ENCODE assay signal across 21 cellular contexts in genomic region chr2:22450831-22451230, GRCh38.
DNase-seq lines count a peak whose midpoint lies in the region; ATAC-seq and TF ChIP-seq lines count a peak whose summit lies in the region.
"Had no signal": no experiment of that assay in that cellular context is flagged by ENCODE, and none has a peak within 500 bp of the region (broad histone marks: within the 10 kb centered on the region; RNA-seq: fewer than 3 reads in every experiment).

No MANE protein-coding gene starts in this region.

- H3K27me3 ChIP-seq in neural progenitor cell, result no peaks in the 10 kb centered on the region
- H3K27me3 ChIP-seq: hepatocyte, transverse colon had no signal

- peak overlapping the region; percentile 25 for H3K27ac Mint-ChIP-seq in neural progenitor cell
- H3K27ac Mint-ChIP-seq: CD4-positive, CD25-positive, alpha-beta regulatory T cell; nephron; stimulated activated memory B cell treated with anti-CD40 and anti-IgM and Interleukin-4, amounts not matched to agents 10 μg/mL and 1 μg/mL and 100 μg/mL, for 72 hours; T-helper 17 cell had no signal

- no peaks in the 10 kb centered on the region for H3F3A ChIP-seq in neural progenitor cell (ENCODE audit: low read depth)

- no peaks in the 10 kb centered on the region for H3K4me1 ChIP-seq in neural progenitor cell
- H3K4me1 ChIP-seq: transverse colon had no signal

- H2AFZ ChIP-seq in neural progenitor cell (replicated peaks), result no peak overlapping the region
- H2AFZ ChIP-seq: hepatocyte had no signal

- no peak for TF ChIP-seq CTCF in neural progenitor cell (IDR thresholded peaks at IDR 0.05)

- no peak overlapping the region for H3K4me3 Mint-ChIP-seq in neural progenitor cell
- H3K4me3 Mint-ChIP-seq: CD4-positive, CD25-positive, alpha-beta regulatory T cell; nephron; stimulated activated memory B cell treated with anti-CD40 and anti-IgM and Interleukin-4, amounts not matched to agents 10 μg/mL and 1 μg/mL and 100 μg/mL, for 72 hours; T-helper 17 cell had no signal

- H3K4me1 Mint-ChIP-seq in neural progenitor cell, result peaks cover 2% of the 10 kb centered on the region
- H3K4me1 Mint-ChIP-seq: CD4-positive, CD25-positive, alpha-beta regulatory T cell; stimulated activated memory B cell treated with anti-CD40 and anti-IgM and Interleukin-4, amounts not matched to agents 10 μg/mL and 1 μg/mL and 100 μg/mL, for 72 hours; T-helper 17 cell had no signal

- H4K20me1 ChIP-seq in neural progenitor cell (ENCODE audit: low read depth), result no peaks in the 10 kb centered on the region

- no peaks in the 10 kb centered on the region for H3K36me3 ChIP-seq in neural progenitor cell
- H3K36me3 ChIP-seq: transverse colon, WERI-Rb-1 had no signal

- H3K4me2 ChIP-seq in neural progenitor cell, result no peak overlapping the region
- H3K4me2 ChIP-seq: hepatocyte had no signal

- H3K9ac ChIP-seq in neural progenitor cell, result no peak overlapping the region

- DNase-seq in Ammon's horn (ENCODE audit: low spot score) (peak; percentile 66), NCI-H1694 (lab: John Stamatoyannopoulos, UW) (peak; percentile 27), neural progenitor cell (ENCODE audit: low spot score) (no peak), NOMO-1 treated with DMSO at 0.1 percent for 48 hours (lab: John Stamatoyannopoulos, UW; ENCODE audit: unreplicated experiment) (no peak)
- DNase-seq in NK-92 treated with Interleukin-12 subunit alpha and Interleukin-12 subunit beta, amount 100 ng/mL, for 24 hours (lab: John Stamatoyannopoulos, UW), result no peak
- DNase-seq: activated CD4-positive, alpha-beta T cell treated with anti-CD3 and anti-CD28 coated beads, Interleukin-2, amount 50 U/mL, for 48 hours; activated naive CD4-positive, alpha-beta T cell treated with Interleukin-2 at 50 U/mL for 16 hours; CD4-positive, CD25-positive, alpha-beta regulatory T cell; DND-41; mesenchymal stem cell; NCI-H2107; T-helper 17 cell; transverse colon; WERI-Rb-1 had no signal

- no peaks in the 10 kb centered on the region for H3K27me3 Mint-ChIP-seq in neural progenitor cell (ENCODE audit: insufficient read depth, low read depth)
- H3K27me3 Mint-ChIP-seq: CD4-positive, CD25-positive, alpha-beta regulatory T cell; stimulated activated memory B cell treated with anti-CD40 and anti-IgM and Interleukin-4, amounts not matched to agents 10 μg/mL and 1 μg/mL and 100 μg/mL, for 72 hours; T-helper 17 cell had no signal

- peak overlapping the region; percentile 22 for H3K27ac ChIP-seq in angular gyrus (ENCODE audit: low read depth, low read length)
- no peak overlapping the region for H3K27ac ChIP-seq in neural progenitor cell
- H3K27ac ChIP-seq: hepatocyte, HL-60, transverse colon, WERI-Rb-1 had no signal

- H3K79me2 ChIP-seq in neural progenitor cell (ENCODE audit: low read depth), result no peaks in the 10 kb centered on the region
- H3K79me2 ChIP-seq: hepatocyte had no signal

- no peak for ATAC-seq in GM21515 (IDR thresholded peaks at IDR 0.05; ENCODE audit: unreplicated experiment)
- ATAC-seq in HG03342 (IDR thresholded peaks at IDR 0.05; ENCODE audit: unreplicated experiment), result no peak
- ATAC-seq: stimulated activated memory B cell treated with anti-CD40 and anti-IgM and Interleukin-4, amounts not matched to agents 10 μg/mL and 1 μg/mL and 100 μg/mL, for 72 hours; T-helper 17 cell had no signal

- H3K36me3 Mint-ChIP-seq in neural progenitor cell, result no peaks in the 10 kb centered on the region
- H3K36me3 Mint-ChIP-seq: CD4-positive, CD25-positive, alpha-beta regulatory T cell; stimulated activated memory B cell treated with anti-CD40 and anti-IgM and Interleukin-4, amounts not matched to agents 10 μg/mL and 1 μg/mL and 100 μg/mL, for 72 hours had no signal

- H3K9me3 Mint-ChIP-seq in neural progenitor cell, result peaks cover 7% of the 10 kb centered on the region
- H3K9me3 Mint-ChIP-seq: stimulated activated memory B cell treated with anti-CD40 and anti-IgM and Interleukin-4, amounts not matched to agents 10 μg/mL and 1 μg/mL and 100 μg/mL, for 72 hours had no signal

- H3K4me3 ChIP-seq in neural progenitor cell, result no peak overlapping the region
- H3K4me3 ChIP-seq: hepatocyte, transverse colon had no signal

- peaks cover 7% of the 10 kb centered on the region for H3K9me3 ChIP-seq in neural progenitor cell (ENCODE audit: low read depth)
- H3K9me3 ChIP-seq: transverse colon had no signal

Comparison
In these comparisons a context has a peak if more than half of its experiments do, and no peak if none do; other contexts are left out.
1. DNase-seq: peak in Ammon's horn (single experiment) and NCI-H1694 (single experiment); none in neural progenitor cell (single experiment), NK-92 treated with Interleukin-12 subunit alpha and Interleukin-12 subunit beta, amount 100 ng/mL, for 24 hours (single experiment) and NOMO-1 treated with DMSO at 0.1 percent for 48 hours (single experiment).